1 cellular context compared by ENCODE assay signal in genomic region chr12:68497112-68497511, GRCh38.
TF ChIP-seq lines count a peak whose summit lies in the region.

No MANE protein-coding gene starts in this region.

TF ChIP-seq in GM12878, 131 proteins besides CTCF, POLR2A, EP300 and RAD21 (continued from another document and continues in another):
- TF ChIP-seq ZBED1 (IDR thresholded peaks at IDR 0.05; ENCODE audit: borderline replicate concordance) (no peak), ZNF24 (IDR thresholded peaks at IDR 0.05) (0 out of 2 replicates have a peak, but pooled peaks have one; percentile 5), SMAD1 (IDR thresholded peaks at IDR 0.05; ENCODE audit: low read depth, partially characterized antibody) (no peak), JUNB (IDR thresholded peaks at IDR 0.05) (peak; percentile 72; the same call in 1 of the 2 replicates), ELK1 (IDR thresholded peaks at IDR 0.05; ENCODE audit: low read depth, low read length) (no peak), CREB1 (IDR thresholded peaks at IDR 0.05; ENCODE audit: low read depth) (no peak), MYC (IDR thresholded peaks at IDR 0.05; ENCODE audit: insufficient read depth, insufficient read length, insufficient replicate concordance, low read length, severe bottlenecking) (no peak), CHD2 (IDR thresholded peaks at IDR 0.05; ENCODE audit: borderline replicate concordance, low read depth, low read length) (no peak), HDAC2 (IDR thresholded peaks at IDR 0.05) (no peak), RFX5 (IDR thresholded peaks at IDR 0.05; ENCODE audit: low read depth, low read length) (no peak), SMAD5 (IDR thresholded peaks at IDR 0.05; ENCODE audit: low read depth) (no peak), ZSCAN29 (IDR thresholded peaks at IDR 0.05) (no peak), NFIC (IDR thresholded peaks at IDR 0.05; ENCODE audit: low read depth, low read length) (peak; percentile 80; the same call in 1 of the 2 replicates), ETV6 (conservative IDR thresholded peaks at IDR 0.05 in 1 of 2, IDR thresholded peaks at IDR 0.05 in 1 of 2; ENCODE audit: borderline replicate concordance in 1 of 2, low read depth in 1 of 2) (peak in 1 of 2 experiments; percentile 44; a peak in 1 of 4 replicates), REST (IDR thresholded peaks at IDR 0.05; ENCODE audit: low read depth, low read length) (no peak), IRF4 (IDR thresholded peaks at IDR 0.05; ENCODE audit: low read depth, low read length) (peak; percentile 44; the same call in 1 of the 2 replicates), YBX1 (IDR thresholded peaks at IDR 0.05) (no peak), NR2C1 (IDR thresholded peaks at IDR 0.05) (no peak), SMARCA5 (IDR thresholded peaks at IDR 0.05) (no peak), GABPA (IDR thresholded peaks at IDR 0.05; ENCODE audit: low read depth) (peak; percentile 38; the same call in 1 of the 2 replicates), ZBTB40 (IDR thresholded peaks at IDR 0.05; ENCODE audit: borderline replicate concordance) (no peak), ZBTB11 (CRISPR knock-in tag; IDR thresholded peaks at IDR 0.05) (no peak), CHD4 (IDR thresholded peaks at IDR 0.05) (no peak), SREBF2 (IDR thresholded peaks at IDR 0.05; ENCODE audit: low read length) (no peak), CREM (IDR thresholded peaks at IDR 0.05; ENCODE audit: low read depth) (peak; percentile 37; the same call in 1 of the 2 replicates), EED (IDR thresholded peaks at IDR 0.05; ENCODE audit: low read depth) (peak; percentile 50; the same call in 1 of the 2 replicates), IKZF2 (IDR thresholded peaks at IDR 0.05) (no peak), LARP7 (IDR thresholded peaks at IDR 0.05) (no peak), NFXL1 (IDR thresholded peaks at IDR 0.05; ENCODE audit: borderline replicate concordance) (no peak), POU2F2 (IDR thresholded peaks at IDR 0.05; ENCODE audit: borderline replicate concordance, low read depth, low read length) (no peak), YY1 (IDR thresholded peaks at IDR 0.05; ENCODE audit: low read depth, low read length) (0 out of 2 replicates have a peak, but pooled peaks have one; percentile 28), MEF2A (IDR thresholded peaks at IDR 0.05; ENCODE audit: insufficient read depth, low read depth, low read length) (0 out of 2 replicates have a peak, but pooled peaks have one; percentile 45), HCFC1 (IDR thresholded peaks at IDR 0.05; ENCODE audit: low read length) (no peak), EGR1 (IDR thresholded peaks at IDR 0.05; ENCODE audit: borderline replicate concordance in 1 of 2, low read depth in 2 of 2, low read length in 2 of 2) (no peak), STAT1 (conservative IDR thresholded peaks at IDR 0.05) (no peak), ESRRA (IDR thresholded peaks at IDR 0.05; ENCODE audit: low read length) (no peak), NBN (IDR thresholded peaks at IDR 0.05) (no peak), FOXK2 (IDR thresholded peaks at IDR 0.05) (no peak)
- TF ChIP-seq, protein P1, sequence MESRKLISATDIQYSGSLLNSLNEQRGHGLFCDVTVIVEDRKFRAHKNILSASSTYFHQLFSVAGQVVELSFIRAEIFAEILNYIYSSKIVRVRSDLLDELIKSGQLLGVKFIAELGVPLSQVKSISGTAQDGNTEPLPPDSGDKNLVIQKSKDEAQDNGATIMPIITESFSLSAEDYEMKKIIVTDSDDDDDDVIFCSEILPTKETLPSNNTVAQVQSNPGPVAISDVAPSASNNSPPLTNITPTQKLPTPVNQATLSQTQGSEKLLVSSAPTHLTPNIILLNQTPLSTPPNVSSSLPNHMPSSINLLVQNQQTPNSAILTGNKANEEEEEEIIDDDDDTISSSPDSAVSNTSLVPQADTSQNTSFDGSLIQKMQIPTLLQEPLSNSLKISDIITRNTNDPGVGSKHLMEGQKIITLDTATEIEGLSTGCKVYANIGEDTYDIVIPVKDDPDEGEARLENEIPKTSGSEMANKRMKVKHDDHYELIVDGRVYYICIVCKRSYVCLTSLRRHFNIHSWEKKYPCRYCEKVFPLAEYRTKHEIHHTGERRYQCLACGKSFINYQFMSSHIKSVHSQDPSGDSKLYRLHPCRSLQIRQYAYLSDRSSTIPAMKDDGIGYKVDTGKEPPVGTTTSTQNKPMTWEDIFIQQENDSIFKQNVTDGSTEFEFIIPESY (IDR thresholded peaks at IDR 0.05), result no peak
- TF ChIP-seq, protein P2, sequence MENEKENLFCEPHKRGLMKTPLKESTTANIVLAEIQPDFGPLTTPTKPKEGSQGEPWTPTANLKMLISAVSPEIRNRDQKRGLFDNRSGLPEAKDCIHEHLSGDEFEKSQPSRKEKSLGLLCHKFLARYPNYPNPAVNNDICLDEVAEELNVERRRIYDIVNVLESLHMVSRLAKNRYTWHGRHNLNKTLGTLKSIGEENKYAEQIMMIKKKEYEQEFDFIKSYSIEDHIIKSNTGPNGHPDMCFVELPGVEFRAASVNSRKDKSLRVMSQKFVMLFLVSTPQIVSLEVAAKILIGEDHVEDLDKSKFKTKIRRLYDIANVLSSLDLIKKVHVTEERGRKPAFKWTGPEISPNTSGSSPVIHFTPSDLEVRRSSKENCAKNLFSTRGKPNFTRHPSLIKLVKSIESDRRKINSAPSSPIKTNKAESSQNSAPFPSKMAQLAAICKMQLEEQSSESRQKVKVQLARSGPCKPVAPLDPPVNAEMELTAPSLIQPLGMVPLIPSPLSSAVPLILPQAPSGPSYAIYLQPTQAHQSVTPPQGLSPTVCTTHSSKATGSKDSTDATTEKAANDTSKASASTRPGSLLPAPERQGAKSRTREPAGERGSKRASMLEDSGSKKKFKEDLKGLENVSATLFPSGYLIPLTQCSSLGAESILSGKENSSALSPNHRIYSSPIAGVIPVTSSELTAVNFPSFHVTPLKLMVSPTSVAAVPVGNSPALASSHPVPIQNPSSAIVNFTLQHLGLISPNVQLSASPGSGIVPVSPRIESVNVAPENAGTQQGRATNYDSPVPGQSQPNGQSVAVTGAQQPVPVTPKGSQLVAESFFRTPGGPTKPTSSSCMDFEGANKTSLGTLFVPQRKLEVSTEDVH (IDR thresholded peaks at IDR 0.05; ENCODE audit: low read depth, partially characterized antibody), result no peak
- TF ChIP-seq, protein P3, sequence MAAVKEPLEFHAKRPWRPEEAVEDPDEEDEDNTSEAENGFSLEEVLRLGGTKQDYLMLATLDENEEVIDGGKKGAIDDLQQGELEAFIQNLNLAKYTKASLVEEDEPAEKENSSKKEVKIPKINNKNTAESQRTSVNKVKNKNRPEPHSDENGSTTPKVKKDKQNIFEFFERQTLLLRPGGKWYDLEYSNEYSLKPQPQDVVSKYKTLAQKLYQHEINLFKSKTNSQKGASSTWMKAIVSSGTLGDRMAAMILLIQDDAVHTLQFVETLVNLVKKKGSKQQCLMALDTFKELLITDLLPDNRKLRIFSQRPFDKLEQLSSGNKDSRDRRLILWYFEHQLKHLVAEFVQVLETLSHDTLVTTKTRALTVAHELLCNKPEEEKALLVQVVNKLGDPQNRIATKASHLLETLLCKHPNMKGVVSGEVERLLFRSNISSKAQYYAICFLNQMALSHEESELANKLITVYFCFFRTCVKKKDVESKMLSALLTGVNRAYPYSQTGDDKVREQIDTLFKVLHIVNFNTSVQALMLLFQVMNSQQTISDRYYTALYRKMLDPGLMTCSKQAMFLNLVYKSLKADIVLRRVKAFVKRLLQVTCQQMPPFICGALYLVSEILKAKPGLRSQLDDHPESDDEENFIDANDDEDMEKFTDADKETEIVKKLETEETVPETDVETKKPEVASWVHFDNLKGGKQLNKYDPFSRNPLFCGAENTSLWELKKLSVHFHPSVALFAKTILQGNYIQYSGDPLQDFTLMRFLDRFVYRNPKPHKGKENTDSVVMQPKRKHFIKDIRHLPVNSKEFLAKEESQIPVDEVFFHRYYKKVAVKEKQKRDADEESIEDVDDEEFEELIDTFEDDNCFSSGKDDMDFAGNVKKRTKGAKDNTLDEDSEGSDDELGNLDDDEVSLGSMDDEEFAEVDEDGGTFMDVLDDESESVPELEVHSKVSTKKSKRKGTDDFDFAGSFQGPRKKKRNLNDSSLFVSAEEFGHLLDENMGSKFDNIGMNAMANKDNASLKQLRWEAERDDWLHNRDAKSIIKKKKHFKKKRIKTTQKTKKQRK (IDR thresholded peaks at IDR 0.05; ENCODE audit: low read depth, low read length), result no peak
- TF ChIP-seq, protein P4, sequence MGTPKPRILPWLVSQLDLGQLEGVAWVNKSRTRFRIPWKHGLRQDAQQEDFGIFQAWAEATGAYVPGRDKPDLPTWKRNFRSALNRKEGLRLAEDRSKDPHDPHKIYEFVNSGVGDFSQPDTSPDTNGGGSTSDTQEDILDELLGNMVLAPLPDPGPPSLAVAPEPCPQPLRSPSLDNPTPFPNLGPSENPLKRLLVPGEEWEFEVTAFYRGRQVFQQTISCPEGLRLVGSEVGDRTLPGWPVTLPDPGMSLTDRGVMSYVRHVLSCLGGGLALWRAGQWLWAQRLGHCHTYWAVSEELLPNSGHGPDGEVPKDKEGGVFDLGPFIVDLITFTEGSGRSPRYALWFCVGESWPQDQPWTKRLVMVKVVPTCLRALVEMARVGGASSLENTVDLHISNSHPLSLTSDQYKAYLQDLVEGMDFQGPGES (IDR thresholded peaks at IDR 0.05), result no peak
